Comparison of ENCODE assay signal across 21 cellular contexts in genomic region chr18:816869-817268, GRCh38.
"Had no signal": no experiment of that assay in that cellular context is flagged by ENCODE, and none has a peak within 500 bp of the region (broad histone marks: within the 10 kb centered on the region; RNA-seq: fewer than 3 reads in every experiment).

No MANE protein-coding gene starts in this region.

- H3K4me3 ChIP-seq: gastrocnemius medialis, right atrium auricular region, stomach, thyroid gland, upper lobe of left lung, vagina had no signal

- H3K4me1 ChIP-seq: right atrium auricular region, thyroid gland, vagina had no signal

- DNase-seq: activated CD4-positive, alpha-beta memory T cell treated with anti-CD3 and anti-CD28 coated beads for 36 hours; activated CD4-positive, CD25-positive, alpha-beta regulatory T cell treated with anti-CD3 and anti-CD28 coated beads, Interleukin-2, amount 50 U/mL, for 72 hours; activated T-cell treated with anti-CD3 and anti-CD28 coated beads, Interleukin-2, amount 50 U/mL, for 4 hours; anterior cingulate cortex; dermis blood vessel endothelial cell; effector CD4-positive, alpha-beta T cell; gastrocnemius medialis; hippocampal formation; kidney; left colon; mammary epithelial cell; nucleus accumbens; stimulated activated CD4-positive, alpha-beta T cell treated with anti-CD3 and anti-CD28 coated beads, Interleukin-15, amount 100 ng/mL, for 24 hours; stimulated activated CD4-positive, alpha-beta T cell treated with anti-CD3 and anti-CD28 coated beads, Interleukin-2, amount 100 ng/mL, for 24 hours; stimulated activated naive B cell treated with anti-CD40 and anti-IgM and Interleukin-4, amounts not matched to agents 10 μg/mL and 1 μg/mL and 100 μg/mL, for 72 hours; stomach; upper lobe of left lung had no signal

- H3K9me3 ChIP-seq: gastrocnemius medialis, right atrium auricular region, stomach, thyroid gland, upper lobe of left lung, vagina had no signal

- H3K27ac ChIP-seq: gastrocnemius medialis, right atrium auricular region, stomach, thyroid gland, vagina had no signal

- H3K36me3 ChIP-seq: gastrocnemius medialis, right atrium auricular region, stomach, thyroid gland, upper lobe of left lung, vagina had no signal

- ATAC-seq: activated T-cell treated with anti-CD3 and anti-CD28 coated beads, Interleukin-2, amount 50 U/mL, for 4 hours; gastrocnemius medialis; left colon; stimulated activated naive B cell treated with anti-CD40 and anti-IgM and Interleukin-4, amounts not matched to agents 10 μg/mL and 1 μg/mL and 100 μg/mL, for 72 hours had no signal

- FAIRE-seq: bronchial epithelial cell, kidney had no signal

- H3K27me3 ChIP-seq: gastrocnemius medialis, right atrium auricular region, thyroid gland, upper lobe of left lung, vagina had no signal
